20 cellular contexts compared by ENCODE assay signal in the genomic region with DNA sequence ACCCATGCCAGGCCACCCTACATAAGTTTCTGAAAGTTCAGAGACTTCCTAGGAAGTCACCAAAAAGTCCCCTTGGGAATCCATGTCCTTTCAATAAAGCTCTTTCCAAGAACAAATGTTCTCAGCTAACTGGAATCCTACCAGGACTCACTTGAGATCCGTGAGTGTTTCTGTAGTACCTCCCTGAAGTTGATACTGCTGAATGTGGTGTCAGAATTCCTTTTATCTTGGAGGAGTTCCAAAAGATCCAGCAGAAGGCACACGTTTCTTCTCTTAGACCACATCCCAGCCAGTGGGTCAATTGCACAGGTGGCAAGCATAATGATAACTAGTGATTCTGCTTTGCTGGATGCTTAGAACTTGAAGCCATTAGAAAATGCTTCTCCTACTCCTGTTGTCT.
DNase-seq lines count a peak whose midpoint lies in the region; ATAC-seq, FAIRE-seq and TF ChIP-seq lines count a peak whose summit lies in the region.
"Had no signal": no experiment of that assay in that cellular context is flagged by ENCODE, and none has a peak within 500 bp of the region (broad histone marks: within the 10 kb centered on the region; RNA-seq: fewer than 3 reads in every experiment).

No MANE protein-coding gene starts in this region.

- H3K9me1 ChIP-seq in IMR-90 (ENCODE audit: insufficient read depth, low read length): no peaks in the 10 kb centered on the region

- H3K4me3 Mint-ChIP-seq in astrocyte (ENCODE audit: unreplicated experiment): no peak overlapping the region
- H3K4me3 Mint-ChIP-seq: CD14-positive monocyte had no signal

- no peaks in the 10 kb centered on the region for H3K79me2 ChIP-seq in astrocyte (ENCODE audit: insufficient read depth, low read length)

- no peaks in the 10 kb centered on the region for H3K9me3 ChIP-seq in IMR-90 (ENCODE audit: control insufficient read depth, insufficient read depth, low read length)
- no peaks in the 10 kb centered on the region for H3K9me3 ChIP-seq in astrocyte (ENCODE audit: insufficient read depth, low read depth, low read length)
- H3K9me3 ChIP-seq: SJSA1 had no signal

- H3K4me2 ChIP-seq in IMR-90 (ENCODE audit: low read depth, low read length): no peak overlapping the region
- no peak overlapping the region for H3K4me2 ChIP-seq in astrocyte (ENCODE audit: low read length)

- H2BK5ac ChIP-seq in IMR-90 (ENCODE audit: low read depth, low read length, poor library complexity, severe bottlenecking): no peak overlapping the region

- H3K4ac ChIP-seq in IMR-90 (ENCODE audit: low read depth, low read length): no peak overlapping the region

- H2AFZ ChIP-seq in IMR-90 (replicated peaks; ENCODE audit: low read length, poor library complexity) (no peak overlapping the region), astrocyte (ENCODE audit: low read depth, low read length) (no peak overlapping the region)

- intact Hi-C loops in IMR-90 (cut with micrococcal nuclease) (no loop called here), left ventricle myocardium superior (cut with micrococcal nuclease) (no loop called here)

- FAIRE-seq in astrocyte (lab: Jason Lieb, UNC): no peak
- FAIRE-seq: GM12891, GM18507 had no signal

- WGBS in IMR-90 (ENCODE audit: extremely low coverage in 2 of 2, insufficient read length in 1 of 2), 2 experiments: no CpG with 5 or more reads among the region's 2 CpGs

- no peak overlapping the region for H2AK9ac ChIP-seq in IMR-90 (replicated peaks; ENCODE audit: low read depth, low read length, poor library complexity)

- TF ChIP-seq CTCF in IMR-90 (conservative IDR thresholded peaks at IDR 0.05; ENCODE audit: low read depth, low read length): no peak
- TF ChIP-seq CTCF in astrocyte (IDR thresholded peaks at IDR 0.05; ENCODE audit: insufficient read depth, low read depth, low read length): no peak
- TF ChIP-seq CTCF in omental fat pad (IDR thresholded peaks at IDR 0.05): no peak

- H3K27me3 ChIP-seq in IMR-90 (ENCODE audit: control insufficient read depth, insufficient read depth, low read length) (no peaks in the 10 kb centered on the region), astrocyte (ENCODE audit: insufficient read depth, low read length) (no peaks in the 10 kb centered on the region)
- H3K27me3 ChIP-seq: SJSA1 had no signal

- ATAC-seq in IMR-90 (ENCODE audit: low read depth) (no peak), left ventricle myocardium superior (peak; percentile 85), omental fat pad (ENCODE audit: low FRiP score) (peak; percentile 56), GM21825 (IDR thresholded peaks at IDR 0.05; ENCODE audit: unreplicated experiment) (no peak), GM21619 (IDR thresholded peaks at IDR 0.05; ENCODE audit: unreplicated experiment) (no peak), HG02588 (IDR thresholded peaks at IDR 0.05; ENCODE audit: unreplicated experiment) (no peak)
- ATAC-seq: PC-3 had no signal

- CTCF ChIA-PET in IMR-90 (lab: Yijun Ruan, JAX): no interaction called here

- H3K9ac ChIP-seq in IMR-90 (ENCODE audit: low read depth, low read length) (no peak overlapping the region), astrocyte (ENCODE audit: low read length) (no peak overlapping the region)

- H4K20me1 ChIP-seq in IMR-90 (ENCODE audit: insufficient read depth, low read length): no peaks in the 10 kb centered on the region
- no peaks in the 10 kb centered on the region for H4K20me1 ChIP-seq in astrocyte (ENCODE audit: insufficient read depth, low read length)

- POLR2A ChIA-PET in IMR-90 (lab: Charles Lee; ENCODE audit: unreplicated experiment): no interaction called here

- no peak for TF ChIP-seq POLR2A in IMR-90 (IDR thresholded peaks at IDR 0.05; ENCODE audit: low read depth, low read length)

- no peak overlapping the region for H2BK120ac ChIP-seq in IMR-90 (ENCODE audit: low read depth, low read length)

- H2BK20ac ChIP-seq in IMR-90 (ENCODE audit: low read depth, low read length): no peak overlapping the region

- H4K91ac ChIP-seq in IMR-90 (ENCODE audit: insufficient read depth, low read depth, low read length): no peak overlapping the region

- H3K79me1 ChIP-seq in IMR-90 (ENCODE audit: low read depth in 1 of 2, low read length in 2 of 2): no peaks in the 10 kb centered on the region

- H2AK5ac ChIP-seq in IMR-90 (ENCODE audit: low read depth, low read length): no peak overlapping the region

- DNase-seq in IMR-90: peak; percentile 13
- peak; percentile 14 for DNase-seq in astrocyte (ENCODE audit: low read depth)
- DNase-seq in left ventricle myocardium superior: no peak
- no peak for DNase-seq in omental fat pad (ENCODE audit: low spot score)
- DNase-seq: AML-193, DMS 273 treated with DMSO at 0.1 percent for 48 hours, GF-D8, GOT3, KG1, NCI-H1048, NCI-H146, PC-3 had no signal

- H4K5ac ChIP-seq in IMR-90 (ENCODE audit: low read depth, low read length): no peak overlapping the region

- no peak for TF ChIP-seq RAD21 in IMR-90 (IDR thresholded peaks at IDR 0.05; ENCODE audit: low read length)

- no peaks in the 10 kb centered on the region for H3K36me3 Mint-ChIP-seq in astrocyte (ENCODE audit: low read depth, unreplicated experiment)
- H3K36me3 Mint-ChIP-seq: CD14-positive monocyte had no signal

- no peak overlapping the region for H3K14ac ChIP-seq in IMR-90 (replicated peaks; ENCODE audit: low read depth, low read length)

- H4K8ac ChIP-seq in IMR-90 (ENCODE audit: low read depth in 2 of 2, low read length in 2 of 2): no peak overlapping the region

- in situ Hi-C loops in IMR-90 (cut with MboI; ENCODE audit: low sequenced_read_pairs): no loop called here

- dilution Hi-C loops in IMR-90 (cut with HindIII; ENCODE audit: low sequenced_read_pairs, unreplicated experiment): no loop called here

- H3K56ac ChIP-seq in IMR-90 (ENCODE audit: extremely low read depth, insufficient read depth, low read length): no peak overlapping the region

- H3K4me1 Mint-ChIP-seq in astrocyte (ENCODE audit: low read depth, unreplicated experiment): no peaks in the 10 kb centered on the region
- H3K4me1 Mint-ChIP-seq: CD14-positive monocyte had no signal

- no TSS peak for BruUV-seq in IMR-90 (replicated peaks; lab: Mats Ljungman, UMichigan)

- H3K27ac ChIP-seq in IMR-90 (ENCODE audit: insufficient read depth, low read length) (no peak overlapping the region), astrocyte (ENCODE audit: low read depth, low read length) (no peak overlapping the region)
- H3K27ac ChIP-seq: RWPE1, SJSA1 had no signal

- H3K4me1 ChIP-seq in IMR-90 (ENCODE audit: control insufficient read depth, insufficient read depth, low read length) (no peaks in the 10 kb centered on the region), astrocyte (ENCODE audit: insufficient read depth, low read length) (no peaks in the 10 kb centered on the region)
- H3K4me1 ChIP-seq: SJSA1 had no signal

- H3K9me3 Mint-ChIP-seq in astrocyte (ENCODE audit: unreplicated experiment): no peaks in the 10 kb centered on the region

- no peak overlapping the region for H3K27ac Mint-ChIP-seq in astrocyte (ENCODE audit: unreplicated experiment)
- H3K27ac Mint-ChIP-seq: CD14-positive monocyte had no signal

- no peaks in the 10 kb centered on the region for H3K27me3 Mint-ChIP-seq in astrocyte (ENCODE audit: low read depth, unreplicated experiment)

- H2BK15ac ChIP-seq in IMR-90 (ENCODE audit: low read depth, low read length): no peak overlapping the region

- H3K23ac ChIP-seq in IMR-90 (ENCODE audit: low read depth, low read length): no peak overlapping the region

- H3K36me3 ChIP-seq in IMR-90 (ENCODE audit: control insufficient read depth, insufficient read depth, low read length) (no peaks in the 10 kb centered on the region), astrocyte (ENCODE audit: insufficient read depth, low read length) (no peaks in the 10 kb centered on the region)
- H3K36me3 ChIP-seq: SJSA1 had no signal

- H3K18ac ChIP-seq in IMR-90 (ENCODE audit: low read depth, low read length): no peak overlapping the region

- H3K4me3 ChIP-seq in IMR-90 (ENCODE audit: insufficient read depth, low read depth, low read length): no peak overlapping the region
- no peak overlapping the region for H3K4me3 ChIP-seq in astrocyte (ENCODE audit: insufficient read depth, low read depth, low read length)
- H3K4me3 ChIP-seq: SJSA1 had no signal

TF ChIP-seq in IMR-90, 13 proteins besides CTCF, POLR2A, EP300 and RAD21:
- no peak for TF ChIP-seq BHLHE40 (IDR thresholded peaks at IDR 0.05; ENCODE audit: low read depth, low read length)
- TF ChIP-seq CEBPB (IDR thresholded peaks at IDR 0.05; ENCODE audit: low read depth, low read length): no peak
- TF ChIP-seq RFX5 (IDR thresholded peaks at IDR 0.05; ENCODE audit: low read depth, low read length): no peak
- no peak for TF ChIP-seq ELK1 (IDR thresholded peaks at IDR 0.05; ENCODE audit: borderline replicate concordance, low read depth, low read length)
- TF ChIP-seq RCOR1 (IDR thresholded peaks at IDR 0.05; ENCODE audit: insufficient replicate concordance, low read length): no peak
- TF ChIP-seq FOS (IDR thresholded peaks at IDR 0.05; ENCODE audit: low read depth, low read length): no peak
- no peak for TF ChIP-seq CHD1 (IDR thresholded peaks at IDR 0.05; ENCODE audit: low read depth, low read length)
- no peak for TF ChIP-seq MXI1 (IDR thresholded peaks at IDR 0.05; ENCODE audit: borderline replicate concordance, low read depth, low read length)
- no peak for TF ChIP-seq SMC3 (IDR thresholded peaks at IDR 0.05; ENCODE audit: low read depth, low read length)
- TF ChIP-seq MAFK (IDR thresholded peaks at IDR 0.05; ENCODE audit: low read depth, low read length): no peak
- TF ChIP-seq MAZ (IDR thresholded peaks at IDR 0.05; ENCODE audit: borderline replicate concordance, low read depth, low read length): no peak
- TF ChIP-seq NFE2L2 (IDR thresholded peaks at IDR 0.05; ENCODE audit: low read depth, low read length): no peak
- TF ChIP-seq, protein P1, sequence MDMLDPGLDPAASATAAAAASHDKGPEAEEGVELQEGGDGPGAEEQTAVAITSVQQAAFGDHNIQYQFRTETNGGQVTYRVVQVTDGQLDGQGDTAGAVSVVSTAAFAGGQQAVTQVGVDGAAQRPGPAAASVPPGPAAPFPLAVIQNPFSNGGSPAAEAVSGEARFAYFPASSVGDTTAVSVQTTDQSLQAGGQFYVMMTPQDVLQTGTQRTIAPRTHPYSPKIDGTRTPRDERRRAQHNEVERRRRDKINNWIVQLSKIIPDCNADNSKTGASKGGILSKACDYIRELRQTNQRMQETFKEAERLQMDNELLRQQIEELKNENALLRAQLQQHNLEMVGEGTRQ (IDR thresholded peaks at IDR 0.05; ENCODE audit: low read depth, low read length): no peak

Comparison
In these comparisons a context has a peak if more than half of its experiments do, and no peak if none do; other contexts are left out.
1. ATAC-seq: peak in left ventricle myocardium superior (single experiment) and omental fat pad (single experiment); none in IMR-90 (single experiment), GM21825 (single experiment), GM21619 (single experiment) and HG02588 (single experiment).
2. DNase-seq: peak in IMR-90 (single experiment) and astrocyte (single experiment); none in left ventricle myocardium superior (single experiment) and omental fat pad (single experiment).